29 cellular contexts compared by ENCODE assay signal in the genomic region with DNA sequence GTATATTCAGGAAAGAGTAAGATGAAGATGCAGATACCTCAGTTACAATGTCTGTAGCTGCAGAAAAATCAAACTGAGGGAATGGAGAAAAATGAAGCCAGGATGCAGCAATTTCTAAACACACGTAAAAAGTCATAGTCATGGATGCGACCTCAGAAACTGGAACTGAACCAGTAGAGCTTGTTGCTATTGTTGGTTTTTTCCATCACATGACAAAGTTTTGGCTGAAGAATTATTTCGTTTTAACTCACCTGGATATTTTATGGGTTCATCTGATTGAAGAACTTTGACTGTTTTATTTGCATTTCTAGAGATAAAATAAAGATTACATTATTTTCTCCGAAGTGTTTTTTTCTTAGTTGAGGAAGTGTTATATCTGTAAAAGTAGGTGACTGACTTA.
"Had no signal": no experiment of that assay in that cellular context is flagged by ENCODE, and none has a peak within 500 bp of the region (broad histone marks: within the 10 kb centered on the region; RNA-seq: fewer than 3 reads in every experiment).

No MANE protein-coding gene starts in this region.

- H3K4me1 ChIP-seq: ascending aorta had no signal

- DNase-seq: activated CD4-positive, alpha-beta memory T cell treated with anti-CD3 and anti-CD28 coated beads, Interleukin-2, amount 10 ng/mL, durations not matched to agents 7 days and 5 days; activated CD4-positive, alpha-beta T cell treated with anti-CD3 and anti-CD28 coated beads for 1 hour; activated CD4-positive, alpha-beta T cell treated with anti-CD3 and anti-CD28 coated beads for 36 hours; activated CD4-positive, alpha-beta T cell treated with anti-CD3 and anti-CD28 coated beads for 48 hours; activated CD4-positive, alpha-beta T cell treated with anti-CD3 and anti-CD28 coated beads, Interleukin-2, amount 10 ng/mL, durations not matched to agents 7 days and 5 days; activated CD4-positive, alpha-beta T cell treated with anti-CD3 and anti-CD28 coated beads, Interleukin-2, amount 50 U/mL, for 48 hours; activated CD4-positive, CD25-positive, alpha-beta regulatory T cell; activated CD8-positive, alpha-beta memory T cell treated with anti-CD3 and anti-CD28 coated beads for 24 hours; activated CD8-positive, alpha-beta memory T cell treated with anti-CD3 and anti-CD28 coated beads, Interleukin-2, amount 10 ng/mL, durations not matched to agents 7 days and 5 days; activated CD8-positive, alpha-beta memory T cell treated with anti-CD3 and anti-CD28 coated beads, Interleukin-2, amount 50 U/mL, for 48 hours; activated CD8-positive, alpha-beta T cell treated with anti-CD3 and anti-CD28 coated beads, Interleukin-2, amount 10 ng/mL, durations not matched to agents 7 days and 5 days; activated effector memory CD4-positive, alpha-beta T cell treated with Interleukin-2 at 50 U/mL for 16 hours; activated gamma-delta T cell; activated naive CD4-positive, alpha-beta T cell treated with anti-CD3 and anti-CD28 coated beads, Interleukin-2, amount 10 ng/mL, durations not matched to agents 7 days and 5 days; activated naive CD4-positive, alpha-beta T cell treated with Interleukin-2 at 50 U/mL for 16 hours; activated naive CD8-positive, alpha-beta T cell treated with anti-CD3 and anti-CD28 coated beads, Interleukin-2, amount 10 ng/mL, durations not matched to agents 7 days and 5 days; activated naive CD8-positive, alpha-beta T cell treated with anti-CD3 and anti-CD28 coated beads, Interleukin-2, amount 50 U/mL, for 24 hours; activated T-cell treated with anti-CD3 and anti-CD28 coated beads, Interleukin-2, amount 50 U/mL, for 24 hours; activated T-cell treated with anti-CD3 and anti-CD28 coated beads, Interleukin-2, amount 50 U/mL, for 48 hours; amygdala; anterior cingulate cortex; central memory CD4-positive, alpha-beta T cell; T-helper 17 cell; T1000; WERI-Rb-1 had no signal

- H3K27ac ChIP-seq: ascending aorta, coronary artery, WERI-Rb-1 had no signal

- H3K9me3 ChIP-seq: ascending aorta had no signal

- H3K36me3 ChIP-seq: ascending aorta, WERI-Rb-1 had no signal

- ATAC-seq: activated CD4-positive, alpha-beta T cell treated with anti-CD3 and anti-CD28 coated beads for 36 hours; activated CD4-positive, CD25-positive, alpha-beta regulatory T cell treated with anti-CD3 and anti-CD28 coated beads, Interleukin-2, amount 50 U/mL, for 24 hours; activated CD8-positive, alpha-beta memory T cell treated with anti-CD3 and anti-CD28 coated beads, Interleukin-2, amount 10 ng/mL, durations not matched to agents 7 days and 5 days; activated CD8-positive, alpha-beta T cell treated with anti-CD3 and anti-CD28 coated beads, Interleukin-2, amount 10 ng/mL, durations not matched to agents 7 days and 5 days; activated naive CD8-positive, alpha-beta T cell treated with anti-CD3 and anti-CD28 coated beads, Interleukin-2, amount 50 U/mL, for 24 hours; T-helper 17 cell; WTC11 had no signal

- H3K27me3 ChIP-seq: ascending aorta had no signal

- H3K4me3 ChIP-seq: ascending aorta, coronary artery had no signal
